Comparison of ENCODE assay signal across 18 cellular contexts in the genomic region with DNA sequence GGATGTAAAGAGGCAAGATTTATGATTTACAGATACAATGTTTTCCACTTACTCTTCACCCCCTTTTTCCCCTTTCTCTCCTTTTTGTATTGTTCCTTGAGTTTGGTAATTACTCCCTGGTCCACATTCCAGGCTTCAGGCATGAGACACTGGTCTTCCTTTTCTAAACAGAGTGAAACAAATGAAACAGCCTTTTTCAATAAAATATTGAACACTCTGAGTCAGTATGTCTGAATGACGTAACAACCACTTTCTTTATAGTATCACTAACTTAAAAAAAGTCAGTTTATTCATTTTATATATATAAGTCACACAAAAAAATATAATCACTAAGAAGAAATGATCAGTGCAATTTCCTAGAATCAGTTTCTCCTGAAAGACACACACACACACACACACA.
"Had no signal": no experiment of that assay in that cellular context is flagged by ENCODE, and none has a peak within 500 bp of the region (broad histone marks: within the 10 kb centered on the region; RNA-seq: fewer than 3 reads in every experiment).

No MANE protein-coding gene starts in this region.

- H3K27ac ChIP-seq: adrenal gland, right atrium auricular region, tibial artery, VCaP had no signal

- H3K4me1 ChIP-seq: adrenal gland, right atrium auricular region, tibial artery had no signal

- H3K4me3 ChIP-seq: adrenal gland, mucosa of descending colon, right atrium auricular region, tibial artery had no signal

- ATAC-seq: activated T-cell treated with anti-CD3 and anti-CD28 coated beads, Interleukin-2, amount 50 U/mL, for 72 hours; effector memory CD8-positive, alpha-beta T cell; mucosa of descending colon; stimulated activated naive CD8-positive, alpha-beta T cell treated with anti-CD3 and anti-CD28 coated beads, Interleukin-15, Interleukin-2, amounts not matched to agents 100 U/mL and 50 U/mL, for 24 hours had no signal

- DNase-seq: activated CD4-positive, CD25-positive, alpha-beta regulatory T cell treated with anti-CD3 and anti-CD28 coated beads, Interleukin-2, amount 50 U/mL, for 72 hours; activated CD8-positive, alpha-beta memory T cell treated with anti-CD3 and anti-CD28 coated beads for 24 hours; activated CD8-positive, alpha-beta memory T cell treated with anti-CD3 and anti-CD28 coated beads, Interleukin-2, amount 50 U/mL, for 48 hours; activated effector memory CD4-positive, alpha-beta T cell treated with anti-CD3 and anti-CD28 coated beads, Interleukin-2, amount 50 U/mL, for 16 hours; activated naive CD4-positive, alpha-beta T cell treated with anti-CD3 and anti-CD28 coated beads, Interleukin-2, amount 50 U/mL, for 16 hours; activated T-cell treated with anti-CD3 and anti-CD28 coated beads, Interleukin-2, amount 50 U/mL, for 72 hours; adrenal gland; effector memory CD8-positive, alpha-beta T cell; immature natural killer cell; mucosa of descending colon; naive B cell; stimulated activated CD4-positive, alpha-beta T cell treated with anti-CD3 and anti-CD28 coated beads, Interleukin-2, amount 100 ng/mL, for 24 hours; stimulated activated naive CD8-positive, alpha-beta T cell treated with anti-CD3 and anti-CD28 coated beads, Interleukin-15, Interleukin-2, amounts not matched to agents 100 U/mL and 50 U/mL, for 24 hours; substantia nigra; T-helper 2 cell; tibial artery had no signal

- H3K27me3 ChIP-seq: adrenal gland, right atrium auricular region, tibial artery had no signal

- H3K9me3 ChIP-seq: adrenal gland, mucosa of descending colon, right atrium auricular region, tibial artery had no signal
